Comparison of ENCODE assay signal across 39 cellular contexts in the genomic region with DNA sequence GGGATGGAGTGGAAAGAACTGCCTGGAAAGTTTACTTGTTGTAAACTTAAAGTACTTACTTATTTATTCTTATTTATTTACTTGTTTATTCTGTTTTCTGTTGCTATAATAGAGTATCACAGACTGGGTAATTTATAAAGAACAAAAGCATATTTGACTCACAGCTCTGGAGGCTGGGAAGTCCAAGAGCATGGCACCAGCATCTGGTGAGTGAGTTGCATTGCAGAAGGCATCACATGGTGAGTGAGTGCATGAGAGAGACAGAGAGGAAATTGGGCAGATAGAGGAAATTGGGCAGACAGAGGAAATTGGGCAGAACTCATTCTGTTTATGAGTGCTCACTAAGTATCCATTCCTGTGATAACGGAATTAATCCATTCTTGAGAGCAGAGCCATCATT. TPM values are rescaled to one million over a fixed set of nuclear protein-coding genes. Genes with fewer than 3 reads are reported as not detected.
"Had no signal": no experiment of that assay in that cellular context is flagged by ENCODE, and none has a peak within 500 bp of the region (broad histone marks: within the 10 kb centered on the region; RNA-seq: fewer than 3 reads in every experiment).

No MANE protein-coding gene starts in this region.

- H3K9me3 ChIP-seq: MG63 had no signal

- H3K4me3 ChIP-seq: MG63 had no signal

- DNase-seq: Karpas-422, Kasumi-1, MG63, MM.1S, MV-4-11, NCI-H1048, NCI-H1092, NCI-H1092 treated with DMSO at 0.1 percent for 48 hours, NCI-H1105, NCI-H1105 treated with DMSO at 0.1 percent for 48 hours, NCI-H1417, NCI-H1417 treated with DMSO at 0.1 percent for 48 hours, NCI-H1436, NCI-H1436 treated with DMSO at 0.1 percent for 48 hours, NCI-H146, NCI-H1694, NCI-H1694 treated with DMSO at 0.1 percent for 48 hours, NCI-H187, NCI-H187 treated with DMSO at 0.1 percent for 48 hours, NCI-H1930, NCI-H2029, NCI-H2029 treated with DMSO at 0.1 percent for 48 hours, NCI-H2081, NCI-H2081 treated with DMSO at 0.1 percent for 48 hours, NCI-H2107, NCI-H2171, NCI-H2171 treated with DMSO at 0.1 percent for 48 hours, NCI-H2227 treated with DMSO at 0.1 percent for 48 hours, NCI-H226, NCI-H345, NCI-H446 treated with DMSO at 0.1 percent for 48 hours, NCI-H510A, NCI-H510A treated with DMSO at 0.1 percent for 48 hours, NCI-H524 treated with DMSO at 0.1 percent for 48 hours, NCI-H526 had no signal

- H3K27me3 ChIP-seq: MG63 had no signal

- H3K36me3 ChIP-seq: MG63 had no signal

RNA-seq across cellular contexts. Expression of a gene that starts 11.6 kb away (rescaled TPM):
- total RNA-seq: LHCN-M2, M059J, MCF 10A had no signal

RNA-seq across cellular contexts. Expression of a gene that starts 37.9 kb away (rescaled TPM):
- total RNA-seq: LHCN-M2, M059J, MCF 10A, NCI-H460 had no signal
